ENCODE assay signal across 8 cellular contexts in genomic region chr1:177983824-177984528, GRCh38. TPM values are rescaled to one million over a fixed set of nuclear protein-coding genes. Genes with fewer than 3 reads are reported as not detected.
A peak's percentile ranks its signal among the peaks of the same experiment; 100 is the strongest.
DNase-seq lines count a peak whose midpoint lies in the region; ATAC-seq and TF ChIP-seq lines count a peak whose summit lies in the region.

No MANE protein-coding gene starts in this region.

- H3K27ac ChIP-seq in PC-3 (ENCODE audit: low read length) = no peak overlapping the region

- no peaks in the 10 kb centered on the region for H3K36me3 ChIP-seq in PC-3 (ENCODE audit: low read depth, low read length)

- no peaks in the 10 kb centered on the region for H3K79me2 ChIP-seq in PC-3 (ENCODE audit: low read length)

- intact Hi-C loops in PC-3 (cut with micrococcal nuclease) = no loop called here

- no peak overlapping the region for H3K9ac ChIP-seq in PC-3 (ENCODE audit: low read length)

- H3K27me3 ChIP-seq in PC-3 (ENCODE audit: low read length) = no peaks in the 10 kb centered on the region

- no peak overlapping the region for H3K4me2 ChIP-seq in PC-3 (ENCODE audit: low read length)

- DNase-seq in GM03348 (ENCODE audit: low spot score) = peak; percentile 87
- DNase-seq in PC-3 = peak; percentile 8
- DNase-seq in fibroblast of mammary gland (ENCODE audit: low read depth) = peak; percentile 98
- DNase-seq in occipital lobe (lab: John Stamatoyannopoulos, UW) = peak; percentile 39
- no peak for DNase-seq in stimulated activated CD4-positive, alpha-beta T cell treated with anti-CD3 and anti-CD28 coated beads, Interleukin-2, amount 100 ng/mL, for 24 hours
- DNase-seq in left lobe of liver (ENCODE audit: low spot score) = no peak
- no peak for DNase-seq in MV-4-11 (lab: John Stamatoyannopoulos, UW)

- no peaks in the 10 kb centered on the region for H4K20me1 ChIP-seq in PC-3 (ENCODE audit: low read length)

- TF ChIP-seq CTCF in PC-3 (conservative IDR thresholded peaks at IDR 0.05; ENCODE audit: low read depth, low read length) (no peak), fibroblast of mammary gland (conservative IDR thresholded peaks at IDR 0.05; ENCODE audit: control insufficient read depth, insufficient read depth, low read depth, low read length) (no peak)

- H3K4me1 ChIP-seq in PC-3 (ENCODE audit: insufficient read depth, low read length) = no peaks in the 10 kb centered on the region

- no peak for ATAC-seq in PC-3
- ATAC-seq in GM18505 (IDR thresholded peaks at IDR 0.05; ENCODE audit: unreplicated experiment) = no peak
- no peak for ATAC-seq in left lobe of liver

- no peaks in the 10 kb centered on the region for H3K9me2 ChIP-seq in PC-3 (replicated peaks; ENCODE audit: low read length)

- H3K4me3 ChIP-seq in PC-3 (ENCODE audit: low read length) = no peak overlapping the region
- peak overlapping the region; percentile 34 for H3K4me3 ChIP-seq in fibroblast of mammary gland (ENCODE audit: control insufficient read depth, low read depth, low read length)

- BruUV-seq in PC-3 (replicated peaks; lab: Mats Ljungman, UMichigan) = no TSS peak

- POLR2A ChIA-PET in PC-3 (lab: Charles Lee; ENCODE audit: unreplicated experiment) = no interaction called here

- H2AFZ ChIP-seq in PC-3 (ENCODE audit: low read length) = no peak overlapping the region

- TF ChIP-seq POLR2A in GM18505 (IDR thresholded peaks at IDR 0.05; ENCODE audit: borderline replicate concordance, extremely low read depth, insufficient read depth, insufficient read length) = no peak

- CTCF ChIA-PET in PC-3 (lab: Charles Lee) = no interaction called here

- no peaks in the 10 kb centered on the region for H3K9me3 ChIP-seq in PC-3 (ENCODE audit: low read length)

- H3F3A ChIP-seq in PC-3 (ENCODE audit: low read length, unreplicated experiment) = no peaks in the 10 kb centered on the region

RNA-seq across cellular contexts. Expression of gene SEC16B, which starts 14.1 kb away (rescaled TPM):
- total RNA-seq in PC-3 (2014; rRNA removed) (0.07 and 0.40 TPM in 2 replicates), occipital lobe (0.78 TPM), left lobe of liver (60.3 TPM)

Comparison
In these comparisons a context has a peak if more than half of its experiments do, and no peak if none do; other contexts are left out.
1. DNase-seq: peak in GM03348 (single experiment), PC-3 (single experiment), fibroblast of mammary gland (single experiment) and occipital lobe (single experiment); none in stimulated activated CD4-positive, alpha-beta T cell treated with anti-CD3 and anti-CD28 coated beads, Interleukin-2, amount 100 ng/mL, for 24 hours (0 of 2), left lobe of liver (single experiment) and MV-4-11 (single experiment).
2. RNA of gene SEC16B, which starts 14.1 kb away (total RNA-seq): 60.3 TPM in left lobe of liver (single experiment); 0.78 TPM in occipital lobe (single experiment) and 0.07 to 0.40 TPM in PC-3; every median in the first group is over 10 times any median in the second.